In the genomic region with DNA sequence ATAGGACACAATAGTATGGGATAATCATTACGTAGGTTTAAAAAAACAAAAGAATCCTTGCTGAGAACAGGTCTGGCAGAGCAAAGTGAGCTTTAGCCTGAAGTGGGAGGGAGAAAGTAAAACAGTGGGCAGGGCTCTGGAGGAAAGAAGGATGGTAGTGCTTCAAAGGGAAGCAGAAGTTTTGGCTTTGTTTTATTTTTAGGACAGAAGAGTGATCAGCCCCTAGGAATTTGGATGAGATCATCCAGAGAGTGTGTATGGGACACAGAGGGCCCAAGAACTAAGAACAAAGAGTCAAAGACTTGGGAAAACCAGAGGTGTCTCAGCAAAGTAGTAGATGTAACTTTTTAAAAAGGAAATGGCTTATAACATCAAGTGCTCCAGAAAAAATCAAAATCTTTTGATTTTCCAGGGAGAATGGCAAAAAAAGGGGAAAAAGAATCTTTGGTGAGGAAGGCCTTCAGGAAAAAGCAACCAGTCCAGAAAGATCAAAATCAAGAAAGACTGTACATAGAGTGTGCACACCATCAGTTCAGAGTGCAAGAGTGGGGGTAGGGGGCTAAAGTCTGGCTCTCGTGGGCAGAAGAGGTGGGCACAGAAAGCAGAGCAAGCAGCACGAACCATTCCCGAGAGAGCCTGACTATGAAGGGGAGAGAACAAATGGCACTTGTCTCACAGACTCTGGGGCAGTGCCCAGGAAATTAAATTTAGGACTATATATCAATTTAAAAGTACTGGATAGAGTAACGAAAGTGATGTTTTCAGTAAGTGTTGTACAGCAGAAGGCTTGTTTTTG, we compare ENCODE assay signal across 1 cellular context.
TF ChIP-seq lines count a peak whose summit lies in the region.

No MANE protein-coding gene starts in this region.

TF ChIP-seq in HepG2, 621 proteins besides CTCF, POLR2A, EP300 and RAD21:
- no peak for TF ChIP-seq ZNF614 (CRISPR knock-in tag; IDR thresholded peaks at IDR 0.05; ENCODE audit: borderline replicate concordance)
- TF ChIP-seq, protein P1, sequence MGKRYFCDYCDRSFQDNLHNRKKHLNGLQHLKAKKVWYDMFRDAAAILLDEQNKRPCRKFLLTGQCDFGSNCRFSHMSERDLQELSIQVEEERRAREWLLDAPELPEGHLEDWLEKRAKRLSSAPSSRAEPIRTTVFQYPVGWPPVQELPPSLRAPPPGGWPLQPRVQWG (CRISPR knock-in tag; IDR thresholded peaks at IDR 0.05; ENCODE audit: borderline replicate concordance, low read depth) = no peak
- TF ChIP-seq ARID5B (CRISPR knock-in tag; IDR thresholded peaks at IDR 0.05) = 0 out of 2 replicates have a peak, but pooled peaks have one; percentile 11
- TF ChIP-seq HOMEZ (CRISPR knock-in tag; IDR thresholded peaks at IDR 0.05; ENCODE audit: low read depth) = 0 out of 2 replicates have a peak, but pooled peaks have one; percentile 10
- TF ChIP-seq, protein P2, sequence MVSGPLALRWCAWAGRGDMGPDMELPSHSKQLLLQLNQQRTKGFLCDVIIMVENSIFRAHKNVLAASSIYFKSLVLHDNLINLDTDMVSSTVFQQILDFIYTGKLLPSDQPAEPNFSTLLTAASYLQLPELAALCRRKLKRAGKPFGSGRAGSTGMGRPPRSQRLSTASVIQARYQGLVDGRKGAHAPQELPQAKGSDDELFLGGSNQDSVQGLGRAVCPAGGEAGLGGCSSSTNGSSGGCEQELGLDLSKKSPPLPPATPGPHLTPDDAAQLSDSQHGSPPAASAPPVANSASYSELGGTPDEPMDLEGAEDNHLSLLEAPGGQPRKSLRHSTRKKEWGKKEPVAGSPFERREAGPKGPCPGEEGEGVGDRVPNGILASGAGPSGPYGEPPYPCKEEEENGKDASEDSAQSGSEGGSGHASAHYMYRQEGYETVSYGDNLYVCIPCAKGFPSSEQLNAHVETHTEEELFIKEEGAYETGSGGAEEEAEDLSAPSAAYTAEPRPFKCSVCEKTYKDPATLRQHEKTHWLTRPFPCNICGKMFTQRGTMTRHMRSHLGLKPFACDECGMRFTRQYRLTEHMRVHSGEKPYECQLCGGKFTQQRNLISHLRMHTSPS (CRISPR knock-in tag; IDR thresholded peaks at IDR 0.05; ENCODE audit: low read depth) = 0 out of 2 replicates have a peak, but pooled peaks have one; percentile 60
- no peak for TF ChIP-seq SOX13 (IDR thresholded peaks at IDR 0.05)
- TF ChIP-seq SOX13 (CRISPR knock-in tag; conservative IDR thresholded peaks at IDR 0.05 in 1 of 2, IDR thresholded peaks at IDR 0.05 in 1 of 2) = peak in 1 of 2 experiments; percentile 30; a peak in 1 of 4 replicates
- TF ChIP-seq ZNF12 (CRISPR knock-in tag; IDR thresholded peaks at IDR 0.05) = no peak
- no peak for TF ChIP-seq ZNF512 (CRISPR knock-in tag; IDR thresholded peaks at IDR 0.05)
- TF ChIP-seq, protein P3, sequence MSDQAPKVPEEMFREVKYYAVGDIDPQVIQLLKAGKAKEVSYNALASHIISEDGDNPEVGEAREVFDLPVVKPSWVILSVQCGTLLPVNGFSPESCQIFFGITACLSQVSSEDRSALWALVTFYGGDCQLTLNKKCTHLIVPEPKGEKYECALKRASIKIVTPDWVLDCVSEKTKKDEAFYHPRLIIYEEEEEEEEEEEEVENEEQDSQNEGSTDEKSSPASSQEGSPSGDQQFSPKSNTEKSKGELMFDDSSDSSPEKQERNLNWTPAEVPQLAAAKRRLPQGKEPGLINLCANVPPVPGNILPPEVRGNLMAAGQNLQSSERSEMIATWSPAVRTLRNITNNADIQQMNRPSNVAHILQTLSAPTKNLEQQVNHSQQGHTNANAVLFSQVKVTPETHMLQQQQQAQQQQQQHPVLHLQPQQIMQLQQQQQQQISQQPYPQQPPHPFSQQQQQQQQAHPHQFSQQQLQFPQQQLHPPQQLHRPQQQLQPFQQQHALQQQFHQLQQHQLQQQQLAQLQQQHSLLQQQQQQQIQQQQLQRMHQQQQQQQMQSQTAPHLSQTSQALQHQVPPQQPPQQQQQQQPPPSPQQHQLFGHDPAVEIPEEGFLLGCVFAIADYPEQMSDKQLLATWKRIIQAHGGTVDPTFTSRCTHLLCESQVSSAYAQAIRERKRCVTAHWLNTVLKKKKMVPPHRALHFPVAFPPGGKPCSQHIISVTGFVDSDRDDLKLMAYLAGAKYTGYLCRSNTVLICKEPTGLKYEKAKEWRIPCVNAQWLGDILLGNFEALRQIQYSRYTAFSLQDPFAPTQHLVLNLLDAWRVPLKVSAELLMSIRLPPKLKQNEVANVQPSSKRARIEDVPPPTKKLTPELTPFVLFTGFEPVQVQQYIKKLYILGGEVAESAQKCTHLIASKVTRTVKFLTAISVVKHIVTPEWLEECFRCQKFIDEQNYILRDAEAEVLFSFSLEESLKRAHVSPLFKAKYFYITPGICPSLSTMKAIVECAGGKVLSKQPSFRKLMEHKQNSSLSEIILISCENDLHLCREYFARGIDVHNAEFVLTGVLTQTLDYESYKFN (CRISPR knock-in tag; conservative IDR thresholded peaks at IDR 0.05) = peak; percentile 74
- peak; percentile 89 for TF ChIP-seq ZNF281 (CRISPR knock-in tag; IDR thresholded peaks at IDR 0.05; ENCODE audit: borderline replicate concordance)
- TF ChIP-seq ZNF567 (CRISPR knock-in tag; IDR thresholded peaks at IDR 0.05; ENCODE audit: borderline replicate concordance) = no peak
- peak; percentile 56 for TF ChIP-seq ATF3 (CRISPR knock-in tag; IDR thresholded peaks at IDR 0.05)
- peak; percentile 75 for TF ChIP-seq HNF4G (IDR thresholded peaks at IDR 0.05; ENCODE audit: borderline replicate concordance, low read depth, low read length)
- no peak for TF ChIP-seq HNF4G (CRISPR knock-in tag; IDR thresholded peaks at IDR 0.05; ENCODE audit: borderline replicate concordance, low read depth)
- TF ChIP-seq SALL1 (CRISPR knock-in tag; IDR thresholded peaks at IDR 0.05) = peak; percentile 35; the same call in 1 of the 2 replicates
- peak; percentile 74 for TF ChIP-seq ASH2L (IDR thresholded peaks at IDR 0.05; ENCODE audit: insufficient read length, low read depth, low read length)
- peak; percentile 82 for TF ChIP-seq HNF4A (CRISPR knock-in tag; IDR thresholded peaks at IDR 0.05)
- no peak for TF ChIP-seq HMGA1 (CRISPR knock-in tag; conservative IDR thresholded peaks at IDR 0.05)
- TF ChIP-seq GATAD2A (CRISPR knock-in tag; IDR thresholded peaks at IDR 0.05) = 0 out of 2 replicates have a peak, but pooled peaks have one; percentile 25
- peak; percentile 67 for TF ChIP-seq ZBTB7B (CRISPR knock-in tag; IDR thresholded peaks at IDR 0.05)
- peak; percentile 32; the same call in 1 of the 2 replicates for TF ChIP-seq CHD4 (IDR thresholded peaks at IDR 0.05; ENCODE audit: borderline replicate concordance, low read length)
- TF ChIP-seq SOX6 (IDR thresholded peaks at IDR 0.05) = no peak
- TF ChIP-seq SOX6 (CRISPR knock-in tag; IDR thresholded peaks at IDR 0.05) = peak; percentile 36
- TF ChIP-seq KMT2A (CRISPR knock-in tag; IDR thresholded peaks at IDR 0.05) = 0 out of 2 replicates have a peak, but pooled peaks have one; percentile 28
- TF ChIP-seq, protein P4, sequence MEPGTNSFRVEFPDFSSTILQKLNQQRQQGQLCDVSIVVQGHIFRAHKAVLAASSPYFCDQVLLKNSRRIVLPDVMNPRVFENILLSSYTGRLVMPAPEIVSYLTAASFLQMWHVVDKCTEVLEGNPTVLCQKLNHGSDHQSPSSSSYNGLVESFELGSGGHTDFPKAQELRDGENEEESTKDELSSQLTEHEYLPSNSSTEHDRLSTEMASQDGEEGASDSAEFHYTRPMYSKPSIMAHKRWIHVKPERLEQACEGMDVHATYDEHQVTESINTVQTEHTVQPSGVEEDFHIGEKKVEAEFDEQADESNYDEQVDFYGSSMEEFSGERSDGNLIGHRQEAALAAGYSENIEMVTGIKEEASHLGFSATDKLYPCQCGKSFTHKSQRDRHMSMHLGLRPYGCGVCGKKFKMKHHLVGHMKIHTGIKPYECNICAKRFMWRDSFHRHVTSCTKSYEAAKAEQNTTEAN (CRISPR knock-in tag; conservative IDR thresholded peaks at IDR 0.05) = peak; percentile 38; the same call in 1 of the 2 replicates
- TF ChIP-seq HDAC2 (CRISPR knock-in tag; IDR thresholded peaks at IDR 0.05) = 0 out of 2 replicates have a peak, but pooled peaks have one; percentile 24
- TF ChIP-seq SAP130 (CRISPR knock-in tag; IDR thresholded peaks at IDR 0.05; ENCODE audit: low read depth) = 0 out of 2 replicates have a peak, but pooled peaks have one; percentile 7
